In the genomic region with DNA sequence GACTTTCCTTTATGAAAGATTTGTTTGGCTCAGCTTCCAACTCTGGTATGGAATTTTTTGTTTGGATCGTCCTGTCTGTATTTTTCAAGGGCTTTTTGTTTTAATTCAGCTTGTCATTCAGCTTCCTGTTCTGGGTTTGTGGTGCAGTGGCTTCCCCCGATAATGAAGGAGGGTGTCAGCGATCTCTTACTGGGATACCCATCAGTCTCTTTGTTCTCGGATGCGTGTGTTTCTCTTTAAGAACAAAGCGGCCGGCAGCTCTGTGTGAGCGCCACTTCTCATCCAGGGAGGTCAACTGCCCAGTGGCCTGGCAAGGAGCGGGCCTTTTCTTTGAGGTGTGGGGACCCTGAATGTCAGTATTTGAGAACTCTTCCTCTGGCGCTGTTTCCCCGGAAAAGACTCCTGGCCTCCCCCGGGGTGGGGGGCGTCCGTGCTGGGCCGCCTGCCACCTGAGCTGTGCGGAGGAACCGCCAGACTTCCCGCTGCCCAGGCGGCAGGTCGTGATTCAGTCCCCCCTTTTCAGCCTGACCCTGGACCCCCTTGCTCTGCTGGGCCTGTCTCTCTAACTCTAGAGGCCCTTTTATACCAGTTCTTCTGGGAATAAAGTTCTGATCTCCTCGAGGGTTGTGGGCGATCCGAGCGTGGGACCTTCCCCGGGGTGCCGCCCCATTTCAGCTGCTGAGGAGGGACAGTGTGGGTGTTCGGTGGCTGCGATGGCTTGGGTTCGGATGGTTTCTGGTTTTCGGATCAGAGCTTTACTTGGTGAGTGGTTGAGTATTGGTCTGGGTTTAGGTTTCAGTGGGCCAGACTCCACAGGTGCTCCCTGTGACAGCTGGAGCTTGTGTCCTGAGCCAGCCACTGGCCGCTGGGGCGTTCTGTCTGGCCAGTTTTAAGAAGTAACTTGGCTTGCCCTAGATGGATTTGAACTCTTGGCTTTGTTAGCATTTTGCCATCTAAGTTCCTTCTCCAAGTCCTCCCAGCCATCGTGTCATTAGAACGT, we compare ENCODE assay signal across 8 cellular contexts. TPM values are rescaled to one million over a fixed set of nuclear protein-coding genes. Genes with fewer than 3 reads are reported as not detected.
DNase-seq lines count a peak whose midpoint lies in the region; ATAC-seq and TF ChIP-seq lines count a peak whose summit lies in the region.

No MANE protein-coding gene starts in this region.

- no peak for ATAC-seq in activated naive CD8-positive, alpha-beta T cell treated with anti-CD3 and anti-CD28 coated beads, Interleukin-2, amount 50 U/mL, for 24 hours
- ATAC-seq in GM18873 (IDR thresholded peaks at IDR 0.05; ENCODE audit: low FRiP score, unreplicated experiment) (no peak), HG03457 (IDR thresholded peaks at IDR 0.05; ENCODE audit: unreplicated experiment) (no peak)

- no peaks in the 10 kb centered on the region for H3K27me3 ChIP-seq in HL-60 (ENCODE audit: insufficient read depth, poor library complexity, severe bottlenecking)
- H3K27me3 ChIP-seq in suprapubic skin = no peaks in the 10 kb centered on the region

- TF ChIP-seq CTCF in AG04449 (IDR thresholded peaks at IDR 0.05; ENCODE audit: insufficient read depth, low read length, missing control alignments) = no peak
- no peak for TF ChIP-seq CTCF in HL-60 (IDR thresholded peaks at IDR 0.05; ENCODE audit: insufficient read depth, low read length)
- no peak for TF ChIP-seq CTCF in suprapubic skin (IDR thresholded peaks at IDR 0.05)

- H3K4me1 ChIP-seq in suprapubic skin = peaks cover 69% of the 10 kb centered on the region

- POLR2A ChIA-PET in AG04449 (lab: Yijun Ruan, JAX) = interaction anchor here (0.7 kb wide), 1 partner anchor 89 kb away, joined by 3 read pairs; a partner anchor contains a TSS

- H3K27ac Mint-ChIP-seq in activated naive CD8-positive, alpha-beta T cell treated with anti-CD3 and anti-CD28 coated beads, Interleukin-2, amount 50 U/mL, for 24 hours = peak overlapping the region; percentile 80

- no peak for TF ChIP-seq EP300 in suprapubic skin (IDR thresholded peaks at IDR 0.05)

- H3K4me3 ChIP-seq in AG04449 (ENCODE audit: low read depth, low read length) = peak overlapping the region; percentile 53
- peak overlapping the region; percentile 78 for H3K4me3 ChIP-seq in HL-60 (replicated peaks; ENCODE audit: insufficient read depth, low read length)
- H3K4me3 ChIP-seq in suprapubic skin = peak overlapping the region; percentile 44

- TF ChIP-seq POLR2A in suprapubic skin (IDR thresholded peaks at IDR 0.05) = no peak

- H3K4me1 Mint-ChIP-seq in activated naive CD8-positive, alpha-beta T cell treated with anti-CD3 and anti-CD28 coated beads, Interleukin-2, amount 50 U/mL, for 24 hours = peaks cover 60% of the 10 kb centered on the region

- peak overlapping the region; percentile 85 for H3K4me3 Mint-ChIP-seq in activated naive CD8-positive, alpha-beta T cell treated with anti-CD3 and anti-CD28 coated beads, Interleukin-2, amount 50 U/mL, for 24 hours

- DNase-seq in AG04449 (ENCODE audit: low read depth, low spot score) (no peak), HL-60 (ENCODE audit: low read depth in 1 of 2, low spot score in 1 of 2) (peak in 1 of 2 experiments; percentile 51), iris pigment epithelial cell (ENCODE audit: low read depth) (peak; percentile 61), suprapubic skin (ENCODE audit: low spot score in 2 of 2) (no peak)
- DNase-seq in activated naive CD8-positive, alpha-beta T cell treated with anti-CD3 and anti-CD28 coated beads, Interleukin-2, amount 50 U/mL, for 24 hours = no peak
- no peak for DNase-seq in activated CD4-positive, CD25-positive, alpha-beta regulatory T cell treated with anti-CD3 and anti-CD28 coated beads, Interleukin-2, amount 50 U/mL, for 72 hours

- peak overlapping the region; percentile 98 for H3K27ac ChIP-seq in HL-60 (replicated peaks)
- H3K27ac ChIP-seq in suprapubic skin = peak overlapping the region; percentile 36

- CTCF ChIA-PET in AG04449 (lab: Yijun Ruan, JAX) = interaction anchor here (0.8 to 3.2 kb wide), 15 partner anchors 8 to 396 kb away, joined by 3 to 24 read pairs (median 5); a partner anchor contains a TSS

- WGBS in suprapubic skin = 49% methylated on average over 22 of the region's 34 CpGs

- peaks cover 5% of the 10 kb centered on the region for H3K27me3 Mint-ChIP-seq in activated naive CD8-positive, alpha-beta T cell treated with anti-CD3 and anti-CD28 coated beads, Interleukin-2, amount 50 U/mL, for 24 hours

- peaks cover 64% of the 10 kb centered on the region for H3K36me3 Mint-ChIP-seq in activated naive CD8-positive, alpha-beta T cell treated with anti-CD3 and anti-CD28 coated beads, Interleukin-2, amount 50 U/mL, for 24 hours (ENCODE audit: low read depth)

- no peaks in the 10 kb centered on the region for H3K9me3 Mint-ChIP-seq in activated naive CD8-positive, alpha-beta T cell treated with anti-CD3 and anti-CD28 coated beads, Interleukin-2, amount 50 U/mL, for 24 hours

- peaks cover 21% of the 10 kb centered on the region for H3K36me3 ChIP-seq in suprapubic skin

- no peaks in the 10 kb centered on the region for H3K9me3 ChIP-seq in suprapubic skin

RNA-seq across cellular contexts. Expression of a gene that starts 3.4 kb away (rescaled TPM):
- total RNA-seq in suprapubic skin = 100 to 1,000 TPM in 1 of 4 donors, 10 to 100 TPM in 3; 48.0 to 103 (median 64.8) TPM

RNA-seq across cellular contexts. Expression of a gene that starts 3.9 kb away (rescaled TPM):
- 10 to 100 TPM; 36.1 to 78.0 (median 62.9) TPM for total RNA-seq in suprapubic skin

RNA-seq across cellular contexts. Expression of a gene that starts 9.1 kb away (rescaled TPM):
- 1 to 10 TPM; 1.7 to 4.3 (median 3.0) TPM for total RNA-seq in suprapubic skin

RNA-seq across cellular contexts. Expression of a gene that starts 16.1 kb away (rescaled TPM):
- total RNA-seq in suprapubic skin = not detected

RNA-seq across cellular contexts. Expression of a gene that starts 41.9 kb away (rescaled TPM):
- 1 to 10 TPM in 1 of 4 donors, under 1 TPM in 1, not detected in 2; 0.55 to 1.4 TPM for total RNA-seq in suprapubic skin
